ENCODE assay signal across 16 cellular contexts in genomic region chr2:7886665-7887064, GRCh38.
"Had no signal": no experiment of that assay in that cellular context is flagged by ENCODE, and none has a peak within 500 bp of the region (broad histone marks: within the 10 kb centered on the region; RNA-seq: fewer than 3 reads in every experiment).

No MANE protein-coding gene starts in this region.

- H3K27ac ChIP-seq: parathyroid adenoma had no signal

- ATAC-seq: left ventricle myocardium superior; naive thymus-derived CD8-positive, alpha-beta T cell; T-cell had no signal

- H3K4me3 ChIP-seq: skin epidermis had no signal

- H3K4me1 ChIP-seq: parathyroid adenoma had no signal

- FAIRE-seq: keratinocyte had no signal

- DNase-seq: activated CD4-positive, CD25-positive, alpha-beta regulatory T cell treated with anti-CD3 and anti-CD28 coated beads, Interleukin-2, amount 50 U/mL, for 72 hours; activated naive CD8-positive, alpha-beta T cell treated with anti-CD3 and anti-CD28 coated beads, Interleukin-2, amount 10 ng/mL, durations not matched to agents 7 days and 5 days; aorta; left ventricle myocardium superior; mesenchymal stem cell; naive thymus-derived CD8-positive, alpha-beta T cell; stimulated activated CD4-positive, alpha-beta T cell treated with anti-CD3 and anti-CD28 coated beads, Interleukin-15, amount 100 ng/mL, for 24 hours; stimulated activated CD4-positive, alpha-beta T cell treated with anti-CD3 and anti-CD28 coated beads, Interleukin-4, amount 100 ng/mL, for 24 hours; stimulated activated naive CD4-positive, alpha-beta T cell treated with Interleukin-2 at 50 U/mL for 16 hours; substantia nigra; T-cell; T1000; trophoblast cell had no signal
